In genomic region chr19:35260694-35261304, GRCh38 we compare ENCODE assay signal across 17 cellular contexts. TPM values are rescaled to one million over a fixed set of nuclear protein-coding genes. Genes with fewer than 3 reads are reported as not detected.
DNase-seq lines count a peak whose midpoint lies in the region; ATAC-seq, FAIRE-seq and TF ChIP-seq lines count a peak whose summit lies in the region.
"Had no signal": no experiment of that assay in that cellular context is flagged by ENCODE, and none has a peak within 500 bp of the region (broad histone marks: within the 10 kb centered on the region; RNA-seq: fewer than 3 reads in every experiment).

No MANE protein-coding gene starts in this region.

- TF ChIP-seq RAD21 in SK-N-SH (IDR thresholded peaks at IDR 0.05; ENCODE audit: low read length), result no peak

- peak; percentile 3; the same call in 2 of the 3 replicates for ATAC-seq in SK-N-SH treated with all-trans-retinoic acid at 6 μM for 48 hours
- ATAC-seq: Panc1 had no signal

- H3K4me1 ChIP-seq in SK-N-SH (ENCODE audit: control insufficient read depth in 1 of 2, insufficient read depth in 2 of 2, low read depth in 1 of 2, low read length in 1 of 2), result peaks cover 0 to 11% of the 10 kb centered on the region in 2 experiments; a peak in 1 of 4 replicates

- H3F3A ChIP-seq in SK-N-SH (replicated peaks; ENCODE audit: insufficient read depth), result peaks cover 3% of the 10 kb centered on the region

- DNase-seq in SK-N-SH (no peak), LHCN-M2 (ENCODE audit: low read depth) (peak; percentile 15), caudate nucleus (lab: John Stamatoyannopoulos, UW) (no peak), urothelium cell line (ENCODE audit: low spot score) (no peak), T-helper 2 cell (no peak), SIG-M5 (lab: John Stamatoyannopoulos, UW) (no peak)
- DNase-seq in stimulated activated CD8-positive, alpha-beta memory T cell treated with anti-CD3 and anti-CD28 coated beads, Interleukin-4, amount 100 ng/mL, for 48 hours, result peak; percentile 19
- DNase-seq: effector memory CD4-positive, alpha-beta T cell; foreskin melanocyte; NCI-H446; T-helper 9 cell had no signal

- POLR2A ChIA-PET in SK-N-SH (lab: Yijun Ruan, JAX), result no interaction called here

- CTCF ChIA-PET in SK-N-SH (lab: Yijun Ruan, JAX), result interaction anchor here (0.6 to 1.0 kb wide), 2 partner anchors 9 to 357 kb away, joined by 3 to 4 read pairs; no protein-coding TSS in a partner anchor

- no peak overlapping the region for H2AFZ ChIP-seq in SK-N-SH (ENCODE audit: low read depth)

- no peaks in the 10 kb centered on the region for H4K20me1 ChIP-seq in SK-N-SH (ENCODE audit: insufficient read depth)

- no peak overlapping the region for H3K9ac ChIP-seq in SK-N-SH

- no peaks in the 10 kb centered on the region for H3K9me3 ChIP-seq in SK-N-SH
- H3K9me3 ChIP-seq: tibial artery had no signal

- 39% methylated on average over 10 of the region's 10 CpGs for WGBS in SK-N-SH (ENCODE audit: low lambda C conversion rate)

- H3K9me2 ChIP-seq in SK-N-SH, result no peaks in the 10 kb centered on the region

- no peak for TF ChIP-seq EP300 in SK-N-SH (IDR thresholded peaks at IDR 0.05; ENCODE audit: borderline replicate concordance in 1 of 2, low read depth in 1 of 2, low read length in 1 of 2)

- TF ChIP-seq CTCF in SK-N-SH (IDR thresholded peaks at IDR 0.05), result no peak

- H3K4me3 ChIP-seq in SK-N-SH (ENCODE audit: low read depth in 2 of 2, low read length in 1 of 2), result no peak overlapping the region
- H3K4me3 ChIP-seq: tibial artery had no signal

- no peak overlapping the region for H3K4me2 ChIP-seq in SK-N-SH

- no peaks in the 10 kb centered on the region for H3K79me2 ChIP-seq in SK-N-SH (ENCODE audit: insufficient read depth)

- H3K27ac ChIP-seq in SK-N-SH (ENCODE audit: low read depth in 2 of 2, low read length in 1 of 2), result no peak overlapping the region
- peak overlapping the region; percentile 40 for H3K27ac ChIP-seq in caudate nucleus (ENCODE audit: low read depth, low read length)
- H3K27ac ChIP-seq: tibial artery had no signal

- H3K36me3 ChIP-seq in SK-N-SH (replicated peaks in 1 of 2; ENCODE audit: control insufficient read depth in 1 of 2, insufficient read depth in 2 of 2, low read length in 1 of 2), result no peaks in the 10 kb centered on the region

- H3K27me3 ChIP-seq in SK-N-SH (ENCODE audit: insufficient read depth), result peaks cover 29% of the 10 kb centered on the region; the same call in 1 of the 2 replicates

- no peak for FAIRE-seq in urothelium cell line (lab: Jason Lieb, UNC)
- FAIRE-seq: A204.1, H1, islet of Langerhans had no signal

TF ChIP-seq in SK-N-SH treated with all-trans-retinoic acid at 6 μM for 48 hours, 23 proteins besides CTCF, POLR2A, EP300 and RAD21 (continues in another document):
- TF ChIP-seq ARNTL (CRISPR knock-in tag; IDR thresholded peaks at IDR 0.05; ENCODE audit: borderline replicate concordance, low read depth) (no peak), TCF4 (CRISPR knock-in tag; IDR thresholded peaks at IDR 0.05; ENCODE audit: borderline replicate concordance) (no peak), ISL1 (CRISPR knock-in tag; IDR thresholded peaks at IDR 0.05) (no peak), ESRRG (CRISPR knock-in tag; IDR thresholded peaks at IDR 0.05) (no peak), PATZ1 (CRISPR knock-in tag; IDR thresholded peaks at IDR 0.05; ENCODE audit: borderline replicate concordance) (no peak), SNAI2 (CRISPR knock-in tag; IDR thresholded peaks at IDR 0.05) (no peak), RARB (CRISPR knock-in tag; IDR thresholded peaks at IDR 0.05) (no peak), CSRNP3 (CRISPR knock-in tag; IDR thresholded peaks at IDR 0.05) (no peak)

TF ChIP-seq in SK-N-SH, 30 proteins besides CTCF, POLR2A, EP300 and RAD21:
- TF ChIP-seq TCF12 (IDR thresholded peaks at IDR 0.05) (no peak), FOXJ3 (CRISPR knock-in tag; IDR thresholded peaks at IDR 0.05) (no peak), YY1 (IDR thresholded peaks at IDR 0.05; ENCODE audit: low read depth) (no peak)

RNA-seq across cellular contexts. Expression of gene USF2, which starts 8.0 kb away (rescaled TPM):
- polyA plus RNA-seq in SK-N-SH (2012; rRNA removed), result 83.6 and 102 TPM in 2 replicates
- polyA plus RNA-seq in SK-N-SH (2012; cell fraction: cytosol; rRNA removed), result 51.6 and 78.6 TPM in 2 replicates
- polyA plus RNA-seq in SK-N-SH (2012; cell fraction: nucleus; rRNA removed), result 147 and 156 TPM in 2 replicates
- total RNA-seq in LHCN-M2 (2014; rRNA removed), result 82.3 and 86.1 TPM in 2 replicates
- polyA plus RNA-seq in LHCN-M2 (2012), result 103 TPM

RNA-seq across cellular contexts. Expression of gene LSR, which starts 12.0 kb away (rescaled TPM):
- polyA plus RNA-seq in SK-N-SH (2012; rRNA removed), result 0.50 and 0.62 TPM in 2 replicates
- polyA plus RNA-seq in SK-N-SH (2012; cell fraction: cytosol; rRNA removed), result 0.43 and 0.55 TPM in 2 replicates
- 0.20 and 0.52 TPM in 2 replicates for polyA plus RNA-seq in SK-N-SH (2012; cell fraction: nucleus; rRNA removed)
- 1.7 and 2.6 TPM in 2 replicates for total RNA-seq in LHCN-M2 (2014; rRNA removed)
- polyA plus RNA-seq in LHCN-M2 (2012), result 3.5 TPM

RNA-seq across cellular contexts. Expression of gene HAMP, which starts 21.5 kb away (rescaled TPM):
- polyA plus RNA-seq in SK-N-SH (2012; rRNA removed), result 0.13 TPM in 1 of 2 replicates, not detected in the other
- not detected in 2 replicates for polyA plus RNA-seq in SK-N-SH (2012; cell fraction: cytosol; rRNA removed)
- polyA plus RNA-seq in SK-N-SH (2012; cell fraction: nucleus; rRNA removed), result 0.04 and 0.14 TPM in 2 replicates
- total RNA-seq in LHCN-M2 (2014; rRNA removed), result not detected in 2 replicates
- not detected for polyA plus RNA-seq in LHCN-M2 (2012)
- total RNA-seq: H1 had no signal

RNA-seq across cellular contexts. Expression of gene MAG, which starts 31.2 kb away (rescaled TPM):
- polyA plus RNA-seq in SK-N-SH (2012; rRNA removed), result not detected in 2 replicates
- polyA plus RNA-seq in SK-N-SH (2012; cell fraction: cytosol; rRNA removed), result not detected in 2 replicates
- polyA plus RNA-seq in SK-N-SH (2012; cell fraction: nucleus; rRNA removed), result not detected in 2 replicates
- total RNA-seq in LHCN-M2 (2014; rRNA removed), result not detected in 2 replicates
- polyA plus RNA-seq in LHCN-M2 (2012), result not detected

RNA-seq across cellular contexts. Expression of gene FAM187B, which starts 32.3 kb away (rescaled TPM):
- polyA plus RNA-seq in SK-N-SH (2012; rRNA removed), result not detected in 2 replicates
- not detected in 2 replicates for polyA plus RNA-seq in SK-N-SH (2012; cell fraction: cytosol; rRNA removed)
- polyA plus RNA-seq in SK-N-SH (2012; cell fraction: nucleus; rRNA removed), result not detected in 2 replicates
- not detected in 2 replicates for total RNA-seq in LHCN-M2 (2014; rRNA removed)
- not detected for polyA plus RNA-seq in LHCN-M2 (2012)
- total RNA-seq: H1 had no signal
- polyA plus RNA-seq: H1 had no signal

Comparison
In these comparisons a context has a peak if more than half of its experiments do, and no peak if none do; other contexts are left out.
1. DNase-seq: peak in LHCN-M2 (single experiment) and stimulated activated CD8-positive, alpha-beta memory T cell treated with anti-CD3 and anti-CD28 coated beads, Interleukin-4, amount 100 ng/mL, for 48 hours (single experiment); none in SK-N-SH (single experiment), caudate nucleus (0 of 61), urothelium cell line (single experiment), T-helper 2 cell (0 of 5) and SIG-M5 (single experiment).